ENCODE assay signal across 1 cellular context in the genomic region with DNA sequence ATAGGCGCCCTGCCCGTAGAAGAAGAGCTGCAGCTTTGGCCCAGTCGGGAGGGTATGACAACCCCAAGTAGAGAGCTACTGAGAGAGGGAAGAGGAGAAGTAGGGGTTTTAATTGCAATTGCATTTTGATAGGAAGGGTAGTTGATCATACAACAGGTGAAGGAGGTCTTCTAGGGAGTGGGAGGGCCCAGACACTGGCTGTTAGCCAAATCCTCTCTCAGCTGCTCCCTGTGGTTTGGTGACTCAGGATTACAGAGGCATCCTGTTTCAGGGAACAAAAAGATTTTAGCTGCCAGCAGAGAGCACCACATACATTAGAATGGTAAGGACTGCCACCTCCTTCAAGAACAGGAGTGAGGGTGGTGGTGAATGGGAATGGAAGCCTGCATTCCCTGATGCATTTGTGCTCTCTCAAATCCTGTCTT.
TF ChIP-seq lines count a peak whose summit lies in the region.

No MANE protein-coding gene starts in this region.

TF ChIP-seq in SK-N-SH, 30 proteins besides CTCF, POLR2A, EP300 and RAD21 (continued from another document):
- TF ChIP-seq, protein P1, sequence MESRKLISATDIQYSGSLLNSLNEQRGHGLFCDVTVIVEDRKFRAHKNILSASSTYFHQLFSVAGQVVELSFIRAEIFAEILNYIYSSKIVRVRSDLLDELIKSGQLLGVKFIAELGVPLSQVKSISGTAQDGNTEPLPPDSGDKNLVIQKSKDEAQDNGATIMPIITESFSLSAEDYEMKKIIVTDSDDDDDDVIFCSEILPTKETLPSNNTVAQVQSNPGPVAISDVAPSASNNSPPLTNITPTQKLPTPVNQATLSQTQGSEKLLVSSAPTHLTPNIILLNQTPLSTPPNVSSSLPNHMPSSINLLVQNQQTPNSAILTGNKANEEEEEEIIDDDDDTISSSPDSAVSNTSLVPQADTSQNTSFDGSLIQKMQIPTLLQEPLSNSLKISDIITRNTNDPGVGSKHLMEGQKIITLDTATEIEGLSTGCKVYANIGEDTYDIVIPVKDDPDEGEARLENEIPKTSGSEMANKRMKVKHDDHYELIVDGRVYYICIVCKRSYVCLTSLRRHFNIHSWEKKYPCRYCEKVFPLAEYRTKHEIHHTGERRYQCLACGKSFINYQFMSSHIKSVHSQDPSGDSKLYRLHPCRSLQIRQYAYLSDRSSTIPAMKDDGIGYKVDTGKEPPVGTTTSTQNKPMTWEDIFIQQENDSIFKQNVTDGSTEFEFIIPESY (IDR thresholded peaks at IDR 0.05; ENCODE audit: borderline replicate concordance, low read depth) = no peak
- TF ChIP-seq POLR2AphosphoS5 (IDR thresholded peaks at IDR 0.05; ENCODE audit: low read depth, low read length) (peak; percentile 64; the same call in 1 of the 2 replicates), MEF2A (IDR thresholded peaks at IDR 0.05; ENCODE audit: borderline replicate concordance, low read depth) (no peak), JUND (IDR thresholded peaks at IDR 0.05) (peak; percentile 82), SIN3A (IDR thresholded peaks at IDR 0.05; ENCODE audit: borderline replicate concordance, low read depth, low read length) (peak; percentile 61; the same call in 1 of the 2 replicates), MXI1 (IDR thresholded peaks at IDR 0.05; ENCODE audit: low read depth, low read length) (no peak), SMC3 (IDR thresholded peaks at IDR 0.05; ENCODE audit: low read depth, low read length) (peak; percentile 90), TCF12 (IDR thresholded peaks at IDR 0.05) (peak; percentile 85), NRF1 (IDR thresholded peaks at IDR 0.05; ENCODE audit: low read depth, low read length) (no peak), TEAD4 (IDR thresholded peaks at IDR 0.05; ENCODE audit: borderline replicate concordance, insufficient read depth) (0 out of 2 replicates have a peak, but pooled peaks have one; percentile 44), YY1 (IDR thresholded peaks at IDR 0.05; ENCODE audit: low read depth) (no peak), RFX5 (IDR thresholded peaks at IDR 0.05; ENCODE audit: low read length) (no peak), RXRA (IDR thresholded peaks at IDR 0.05; ENCODE audit: borderline replicate concordance, low read depth) (peak; percentile 75; the same call in 1 of the 2 replicates), RCOR1 (IDR thresholded peaks at IDR 0.05; ENCODE audit: low read length) (no peak)
- TF ChIP-seq, protein P2, sequence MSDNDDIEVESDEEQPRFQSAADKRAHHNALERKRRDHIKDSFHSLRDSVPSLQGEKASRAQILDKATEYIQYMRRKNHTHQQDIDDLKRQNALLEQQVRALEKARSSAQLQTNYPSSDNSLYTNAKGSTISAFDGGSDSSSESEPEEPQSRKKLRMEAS (IDR thresholded peaks at IDR 0.05; ENCODE audit: low read depth) = no peak
- TF ChIP-seq, protein P3, sequence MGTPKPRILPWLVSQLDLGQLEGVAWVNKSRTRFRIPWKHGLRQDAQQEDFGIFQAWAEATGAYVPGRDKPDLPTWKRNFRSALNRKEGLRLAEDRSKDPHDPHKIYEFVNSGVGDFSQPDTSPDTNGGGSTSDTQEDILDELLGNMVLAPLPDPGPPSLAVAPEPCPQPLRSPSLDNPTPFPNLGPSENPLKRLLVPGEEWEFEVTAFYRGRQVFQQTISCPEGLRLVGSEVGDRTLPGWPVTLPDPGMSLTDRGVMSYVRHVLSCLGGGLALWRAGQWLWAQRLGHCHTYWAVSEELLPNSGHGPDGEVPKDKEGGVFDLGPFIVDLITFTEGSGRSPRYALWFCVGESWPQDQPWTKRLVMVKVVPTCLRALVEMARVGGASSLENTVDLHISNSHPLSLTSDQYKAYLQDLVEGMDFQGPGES (IDR thresholded peaks at IDR 0.05; ENCODE audit: low read depth, low read length) = no peak
- TF ChIP-seq, protein P4, sequence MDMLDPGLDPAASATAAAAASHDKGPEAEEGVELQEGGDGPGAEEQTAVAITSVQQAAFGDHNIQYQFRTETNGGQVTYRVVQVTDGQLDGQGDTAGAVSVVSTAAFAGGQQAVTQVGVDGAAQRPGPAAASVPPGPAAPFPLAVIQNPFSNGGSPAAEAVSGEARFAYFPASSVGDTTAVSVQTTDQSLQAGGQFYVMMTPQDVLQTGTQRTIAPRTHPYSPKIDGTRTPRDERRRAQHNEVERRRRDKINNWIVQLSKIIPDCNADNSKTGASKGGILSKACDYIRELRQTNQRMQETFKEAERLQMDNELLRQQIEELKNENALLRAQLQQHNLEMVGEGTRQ (IDR thresholded peaks at IDR 0.05; ENCODE audit: borderline replicate concordance, low read depth, low read length) = no peak
TF ChIP-seq in SK-N-SH: peak in this region for 12.
